13 cellular contexts compared by ENCODE assay signal in the genomic region with DNA sequence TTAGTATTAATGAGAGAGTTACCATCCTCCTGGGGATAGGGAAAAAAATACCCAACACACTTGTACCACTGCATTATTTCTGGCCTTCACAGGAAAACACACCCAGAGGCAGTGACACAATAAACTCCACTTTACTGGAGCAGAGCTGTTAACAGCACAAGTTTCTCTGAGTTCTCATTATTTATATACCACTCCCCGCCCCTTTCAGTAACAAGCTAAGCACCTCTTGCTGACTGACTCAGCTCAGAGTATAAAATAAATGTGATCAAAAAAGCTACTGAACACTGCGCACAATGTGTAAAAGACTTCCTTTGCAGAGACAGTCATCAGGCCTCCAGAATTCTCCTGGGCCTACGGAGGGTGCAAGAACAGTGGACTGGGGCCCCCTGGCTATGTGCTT. TPM values are rescaled to one million over a fixed set of nuclear protein-coding genes. Genes with fewer than 3 reads are reported as not detected.
DNase-seq lines count a peak whose midpoint lies in the region; ATAC-seq and TF ChIP-seq lines count a peak whose summit lies in the region.
"Had no signal": no experiment of that assay in that cellular context is flagged by ENCODE, and none has a peak within 500 bp of the region (broad histone marks: within the 10 kb centered on the region; RNA-seq: fewer than 3 reads in every experiment).

No MANE protein-coding gene starts in this region.

- 54 to 70% (median 67%) methylated on average over 3 of the region's 3 CpGs for WGBS in psoas muscle, 3 donors

- H3K4me1 ChIP-seq in CD8-positive, alpha-beta T cell (ENCODE audit: insufficient read depth, low read length), result peaks cover 76% of the 10 kb centered on the region
- H3K4me1 ChIP-seq in RWPE2 (ENCODE audit: insufficient read depth, poor library complexity, severe bottlenecking) (peaks cover 14% of the 10 kb centered on the region), right atrium auricular region (peaks cover 0 to 97% of the 10 kb centered on the region in 2 donors), psoas muscle (peaks cover 95% of the 10 kb centered on the region)

- H3K36me3 ChIP-seq in CD8-positive, alpha-beta T cell (ENCODE audit: insufficient read depth, low read length), result no peaks in the 10 kb centered on the region
- H3K36me3 ChIP-seq in RWPE2 (ENCODE audit: low read depth) (peaks cover 4% of the 10 kb centered on the region; the same call in 1 of the 2 replicates), right atrium auricular region (no peaks in the 10 kb centered on the region), psoas muscle (ENCODE audit: insufficient read depth in 1 of 2, low read depth in 1 of 2) (no peaks in the 10 kb centered on the region)

- no peaks in the 10 kb centered on the region for H3K27me3 Mint-ChIP-seq in CD8-positive, alpha-beta T cell (ENCODE audit: low read depth)
- H3K27me3 Mint-ChIP-seq: activated naive CD8-positive, alpha-beta T cell treated with anti-CD3 and anti-CD28 coated beads, Interleukin-2, amount 10 ng/mL, durations not matched to agents 7 days and 5 days had no signal

- H3K27ac ChIP-seq in CD8-positive, alpha-beta T cell (ENCODE audit: low read depth, low read length), result no peak overlapping the region
- no peak overlapping the region for H3K27ac ChIP-seq in RWPE2 (ENCODE audit: poor library complexity, severe bottlenecking)
- peak overlapping the region; percentile 44 to 56 for H3K27ac ChIP-seq in right atrium auricular region
- H3K27ac ChIP-seq in psoas muscle, result peak overlapping the region; percentile 57
- H3K27ac ChIP-seq: KMS-11, suprapubic skin had no signal

- H3K9me3 Mint-ChIP-seq in CD8-positive, alpha-beta T cell, result no peaks in the 10 kb centered on the region
- H3K9me3 Mint-ChIP-seq: activated naive CD8-positive, alpha-beta T cell treated with anti-CD3 and anti-CD28 coated beads, Interleukin-2, amount 10 ng/mL, durations not matched to agents 7 days and 5 days; nephron had no signal

- no peak for ATAC-seq in CD8-positive, alpha-beta T cell
- ATAC-seq in RWPE2 (ENCODE audit: low read depth), result peak; percentile 33; the same call in 1 of the 3 replicates
- ATAC-seq in psoas muscle, result peak in 2 of 4 donors; percentile 3 to 10
- ATAC-seq in GM18498 (IDR thresholded peaks at IDR 0.05; ENCODE audit: unreplicated experiment), result no peak

- CTCF ChIA-PET in CD8-positive, alpha-beta T cell (lab: Charles Lee), result interaction anchor here (0.7 to 2.3 kb wide), 6 partner anchors 10 to 209 kb away, joined by 3 to 7 read pairs (median 4); no protein-coding TSS in a partner anchor

- intact Hi-C loops in CD8-positive, alpha-beta T cell (cut with DNase I, micrococcal nuclease), result no loop called here
- intact Hi-C loops in psoas muscle (cut with DNase I), result loop anchor here in 1 of 2 donors (5.0 kb wide), 1 partner anchor 36 kb away; no protein-coding TSS in a partner anchor

- H3K4me3 ChIP-seq in CD8-positive, alpha-beta T cell (ENCODE audit: low read depth, low read length), result no peak overlapping the region
- H3K4me3 ChIP-seq in RWPE2 (ENCODE audit: severe bottlenecking) (no peak overlapping the region), right atrium auricular region (no peak overlapping the region), psoas muscle (peak overlapping the region; percentile 32)
- H3K4me3 ChIP-seq: suprapubic skin had no signal

- no peaks in the 10 kb centered on the region for H3K9me3 ChIP-seq in CD8-positive, alpha-beta T cell (ENCODE audit: low read length)
- H3K9me3 ChIP-seq in RWPE2 (ENCODE audit: severe bottlenecking) (peaks cover 3% of the 10 kb centered on the region), right atrium auricular region (no peaks in the 10 kb centered on the region), psoas muscle (no peaks in the 10 kb centered on the region)
- H3K9me3 ChIP-seq: suprapubic skin had no signal

- H3K4me1 Mint-ChIP-seq in CD8-positive, alpha-beta T cell (ENCODE audit: low read depth), result peaks cover 86% of the 10 kb centered on the region
- H3K4me1 Mint-ChIP-seq: nephron had no signal

- no peak for TF ChIP-seq CTCF in CD8-positive, alpha-beta T cell (IDR thresholded peaks at IDR 0.05)
- TF ChIP-seq CTCF in RWPE2 (IDR thresholded peaks at IDR 0.05; ENCODE audit: poor library complexity, severe bottlenecking) (no peak), right atrium auricular region (IDR thresholded peaks at IDR 0.05) (no peak), psoas muscle (IDR thresholded peaks at IDR 0.05) (no peak)

- peaks cover 7% of the 10 kb centered on the region for H3K36me3 Mint-ChIP-seq in CD8-positive, alpha-beta T cell

- H3K4me3 Mint-ChIP-seq in CD8-positive, alpha-beta T cell, result peak overlapping the region; percentile 9
- H3K4me3 Mint-ChIP-seq: activated naive CD8-positive, alpha-beta T cell treated with anti-CD3 and anti-CD28 coated beads, Interleukin-2, amount 10 ng/mL, durations not matched to agents 7 days and 5 days; nephron had no signal

- peak overlapping the region; percentile 52 for H3K27ac Mint-ChIP-seq in CD8-positive, alpha-beta T cell
- H3K27ac Mint-ChIP-seq: nephron had no signal

- no peaks in the 10 kb centered on the region for H3K27me3 ChIP-seq in CD8-positive, alpha-beta T cell (ENCODE audit: insufficient read depth, low read length)
- H3K27me3 ChIP-seq in RWPE2 (ENCODE audit: insufficient read depth, poor library complexity, severe bottlenecking), result no peaks in the 10 kb centered on the region
- H3K27me3 ChIP-seq in right atrium auricular region, result no peaks in the 10 kb centered on the region
- no peaks in the 10 kb centered on the region for H3K27me3 ChIP-seq in psoas muscle (ENCODE audit: insufficient read depth in 3 of 3, low read length in 2 of 3)
- H3K27me3 ChIP-seq: suprapubic skin had no signal

- POLR2A ChIA-PET in CD8-positive, alpha-beta T cell (lab: Charles Lee), result interaction anchor here (0.7 to 1.5 kb wide), 2 partner anchors 16 to 21 kb away, joined by 3 to 4 read pairs; a partner anchor contains a TSS

- DNase-seq in CD8-positive, alpha-beta T cell, result no peak
- DNase-seq in RWPE2 (ENCODE audit: low spot score) (no peak), right atrium auricular region (ENCODE audit: low spot score) (no peak), psoas muscle (no peak), islet precursor cell (no peak), HT-29 (ENCODE audit: low spot score) (no peak), NCI-H510A treated with DMSO at 0.1 percent for 48 hours (lab: John Stamatoyannopoulos, UW) (no peak)
- DNase-seq: activated naive CD8-positive, alpha-beta T cell treated with anti-CD3 and anti-CD28 coated beads, Interleukin-2, amount 10 ng/mL, durations not matched to agents 7 days and 5 days; effector memory CD4-positive, alpha-beta T cell had no signal

RNA-seq across cellular contexts. Expression of a gene that starts 21.6 kb away (rescaled TPM):
- total RNA-seq in CD8-positive, alpha-beta T cell, result 10 to 100 TPM; 84.0 to 87.1 TPM
- total RNA-seq in right atrium auricular region, result 10 to 100 TPM; 74.1 to 76.7 TPM
- 100 to 1,000 TPM in 2 of 4 donors, 10 to 100 TPM in 2; 29.5 to 178 (median 94.7) TPM for total RNA-seq in psoas muscle
- 10 to 100 TPM; 34.1 to 87.0 (median 64.4) TPM for polyA plus RNA-seq in psoas muscle
- 4.0 and 4.4 TPM in 2 replicates for total RNA-seq in HT-29 (2014; rRNA removed; shearing (Covaris generic))

Comparison
In these comparisons a context has a peak if more than half of its experiments do, and no peak if none do; other contexts are left out.
1. H3K27ac ChIP-seq: peak in right atrium auricular region (2 of 2) and psoas muscle (single experiment); none in CD8-positive, alpha-beta T cell (single experiment) and RWPE2 (single experiment).